ENCODE assay signal across 11 cellular contexts in the genomic region with DNA sequence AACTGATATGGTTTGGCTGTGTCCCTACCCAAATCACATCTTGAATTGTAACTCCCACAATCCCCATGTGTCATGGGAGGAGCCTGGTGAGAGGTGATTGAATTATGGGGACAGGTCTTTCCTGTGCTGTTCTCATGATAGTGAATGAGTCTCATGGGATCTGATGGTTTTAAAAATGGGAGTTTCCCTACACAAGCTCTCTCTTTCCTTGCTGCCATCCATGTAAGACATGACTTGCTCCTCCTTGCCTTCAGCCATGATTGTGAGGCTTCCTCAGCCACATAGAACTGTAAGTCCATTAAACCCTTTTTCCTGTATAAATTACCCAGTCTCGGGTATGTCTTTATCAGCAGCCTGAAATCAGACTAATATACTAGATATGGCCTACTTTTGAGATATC. TPM values are rescaled to one million over a fixed set of nuclear protein-coding genes. Genes with fewer than 3 reads are reported as not detected.
DNase-seq lines count a peak whose midpoint lies in the region; ATAC-seq, FAIRE-seq and TF ChIP-seq lines count a peak whose summit lies in the region.
"Not testable (repeated sequence)": the region's sequence is repeated elsewhere in the genome, so short reads cannot be mapped to it uniquely, and the experiment has no call there.
"Had no signal": no experiment of that assay in that cellular context is flagged by ENCODE, and none has a peak within 500 bp of the region (broad histone marks: within the 10 kb centered on the region; RNA-seq: fewer than 3 reads in every experiment).

No MANE protein-coding gene starts in this region.

- H3K9me3 Mint-ChIP-seq in activated T-cell treated with anti-CD3 and anti-CD28 coated beads, Interleukin-2, amount 50 U/mL, for 24 hours; activated T-helper 2 cell treated with anti-CD3 and anti-CD28 coated beads, Interferon-gamma antibody, Interleukin-2, Interleukin-4, amounts not matched to agents 10 μg/mL and 5 μg/mL and 100 μg/mL, durations not matched to agents 14 hours and 24 hours and 36 hours; chondrocyte (ENCODE audit: low read depth); neural crest cell: not testable (repeated sequence)

- not testable (repeated sequence) for BruUV-seq in HepG2 (replicated peaks; lab: Mats Ljungman, UMichigan)

- peak; percentile 26 for FAIRE-seq in GM18507 (lab: Jason Lieb, UNC)
- not testable (repeated sequence) for FAIRE-seq in HepG2 (lab: Jason Lieb, UNC)

- TF ChIP-seq RAD21 in HepG2 (CRISPR knock-in tag; IDR thresholded peaks at IDR 0.05): not testable (repeated sequence)

- H3K9ac ChIP-seq in HepG2 (ENCODE audit: insufficient read depth, low read depth, low read length): not testable (repeated sequence)

- H3K36me3 ChIP-seq in HepG2 (replicated peaks in 1 of 2; ENCODE audit: control insufficient read depth in 1 of 2, insufficient read depth in 2 of 2, low read length in 2 of 2): not testable (repeated sequence)

- peaks cover 61% of the 10 kb centered on the region for H3K4me1 Mint-ChIP-seq in activated T-cell treated with anti-CD3 and anti-CD28 coated beads, Interleukin-2, amount 50 U/mL, for 24 hours (ENCODE audit: low read depth)
- peaks cover 60% of the 10 kb centered on the region for H3K4me1 Mint-ChIP-seq in activated T-helper 2 cell treated with anti-CD3 and anti-CD28 coated beads, Interferon-gamma antibody, Interleukin-2, Interleukin-4, amounts not matched to agents 10 μg/mL and 5 μg/mL and 100 μg/mL, durations not matched to agents 14 hours and 24 hours and 36 hours (ENCODE audit: low read depth)
- peaks cover 35% of the 10 kb centered on the region for H3K4me1 Mint-ChIP-seq in chondrocyte (ENCODE audit: low read depth)
- H3K4me1 Mint-ChIP-seq in neural crest cell: peaks cover 28% of the 10 kb centered on the region

- H3K4me3 Mint-ChIP-seq in activated T-cell treated with anti-CD3 and anti-CD28 coated beads, Interleukin-2, amount 50 U/mL, for 24 hours; activated T-helper 2 cell treated with anti-CD3 and anti-CD28 coated beads, Interferon-gamma antibody, Interleukin-2, Interleukin-4, amounts not matched to agents 10 μg/mL and 5 μg/mL and 100 μg/mL, durations not matched to agents 14 hours and 24 hours and 36 hours (ENCODE audit: low read depth): not testable (repeated sequence)
- H3K4me3 Mint-ChIP-seq in chondrocyte (ENCODE audit: unreplicated experiment) (peak overlapping the region; percentile 19), neural crest cell (peak overlapping the region; percentile 41)

- not testable (repeated sequence) for H3K27me3 Mint-ChIP-seq in activated T-cell treated with anti-CD3 and anti-CD28 coated beads, Interleukin-2, amount 50 U/mL, for 24 hours; activated T-helper 2 cell treated with anti-CD3 and anti-CD28 coated beads, Interferon-gamma antibody, Interleukin-2, Interleukin-4, amounts not matched to agents 10 μg/mL and 5 μg/mL and 100 μg/mL, durations not matched to agents 14 hours and 24 hours and 36 hours (ENCODE audit: low read depth); chondrocyte (ENCODE audit: low read depth); neural crest cell (ENCODE audit: low read depth)

- H3K27ac ChIP-seq in HepG2 (ENCODE audit: extremely low read length, insufficient read depth, low read length): not testable (repeated sequence)

- ATAC-seq in HepG2: not testable (repeated sequence)

- peaks cover 22% of the 10 kb centered on the region for H3K4me1 ChIP-seq in HepG2 (ENCODE audit: insufficient read depth, low read length)

- H3K79me2 ChIP-seq in HepG2 (ENCODE audit: insufficient read depth, low read length): not testable (repeated sequence)

- CTCF ChIA-PET in HepG2 (lab: Yijun Ruan, JAX; ENCODE audit: low intra/inter-chr PET ratio, low total read pairs): not testable (repeated sequence)

- DNase-seq in GM18507 (ENCODE audit: extremely low spot score, insufficient read length, low read depth); activated T-cell treated with anti-CD3 and anti-CD28 coated beads, Interleukin-2, amount 50 U/mL, for 24 hours; activated T-helper 2 cell treated with anti-CD3 and anti-CD28 coated beads, Interferon-gamma antibody, Interleukin-2, Interleukin-4, amounts not matched to agents 10 μg/mL and 5 μg/mL and 100 μg/mL, durations not matched to agents 14 hours and 24 hours and 36 hours (ENCODE audit: low spot score); chondrocyte (ENCODE audit: low spot score); HepG2 (ENCODE audit: low spot score); neural crest cell (ENCODE audit: low read depth, low spot score): not testable (repeated sequence)
- peak; percentile 36 for DNase-seq in OCI-M1 (lab: John Stamatoyannopoulos, UW)

- H3K36me3 Mint-ChIP-seq in activated T-cell treated with anti-CD3 and anti-CD28 coated beads, Interleukin-2, amount 50 U/mL, for 24 hours (ENCODE audit: low read depth): peaks cover 62% of the 10 kb centered on the region
- H3K36me3 Mint-ChIP-seq in activated T-helper 2 cell treated with anti-CD3 and anti-CD28 coated beads, Interferon-gamma antibody, Interleukin-2, Interleukin-4, amounts not matched to agents 10 μg/mL and 5 μg/mL and 100 μg/mL, durations not matched to agents 14 hours and 24 hours and 36 hours (ENCODE audit: low read depth): peaks cover 40% of the 10 kb centered on the region
- not testable (repeated sequence) for H3K36me3 Mint-ChIP-seq in chondrocyte (ENCODE audit: low read depth)
- H3K36me3 Mint-ChIP-seq in neural crest cell (ENCODE audit: low read depth): peaks cover 13% of the 10 kb centered on the region

- not testable (repeated sequence) for TF ChIP-seq CTCF in chondrocyte (IDR thresholded peaks at IDR 0.05); HepG2 (CRISPR knock-in tag; IDR thresholded peaks at IDR 0.05); neural crest cell (conservative IDR thresholded peaks at IDR 0.05)

- H3K27me3 ChIP-seq in HepG2 (ENCODE audit: control insufficient read depth in 1 of 2, insufficient read depth in 2 of 2, low read length in 2 of 2): not testable (repeated sequence)

- not testable (repeated sequence) for H2AFZ ChIP-seq in HepG2 (ENCODE audit: low read length)

- TF ChIP-seq EP300 in HepG2 (IDR thresholded peaks at IDR 0.05; ENCODE audit: low read depth in 2 of 2, low read length in 2 of 2); HepG2 (CRISPR knock-in tag; IDR thresholded peaks at IDR 0.05; ENCODE audit: borderline replicate concordance): not testable (repeated sequence)

- POLR2A ChIA-PET in HepG2 (lab: Yijun Ruan, JAX): not testable (repeated sequence)

- H4K20me1 ChIP-seq in HepG2 (ENCODE audit: insufficient read depth, low read length): not testable (repeated sequence)

- in situ Hi-C loops in HepG2 (cut with HindIII; ENCODE audit: extremely low pct_ligation_motif_present, low pct_unique_long_range_greater_than_20kb): not testable (repeated sequence)

- TF ChIP-seq POLR2A in HepG2 (IDR thresholded peaks at IDR 0.05; ENCODE audit: insufficient read depth in 1 of 2, low read depth in 2 of 2, low read length in 2 of 2): not testable (repeated sequence)

- H3K9me3 ChIP-seq in HepG2 (ENCODE audit: low read length): not testable (repeated sequence)

- 62% methylated on average over 1 of the region's 1 CpG for WGBS in HepG2 (ENCODE audit: low lambda C conversion rate)

- peak overlapping the region; percentile 20 for H3K27ac Mint-ChIP-seq in activated T-cell treated with anti-CD3 and anti-CD28 coated beads, Interleukin-2, amount 50 U/mL, for 24 hours
- peak overlapping the region; percentile 67 for H3K27ac Mint-ChIP-seq in activated T-helper 2 cell treated with anti-CD3 and anti-CD28 coated beads, Interferon-gamma antibody, Interleukin-2, Interleukin-4, amounts not matched to agents 10 μg/mL and 5 μg/mL and 100 μg/mL, durations not matched to agents 14 hours and 24 hours and 36 hours
- H3K27ac Mint-ChIP-seq in chondrocyte (ENCODE audit: unreplicated experiment); neural crest cell (ENCODE audit: unreplicated experiment): not testable (repeated sequence)

- not testable (repeated sequence) for H3K4me3 ChIP-seq in HepG2 (replicated peaks in 1 of 3; ENCODE audit: insufficient read depth in 1 of 3, low read depth in 2 of 3, low read length in 3 of 3)

- H3K4me2 ChIP-seq in HepG2 (ENCODE audit: low read depth, low read length): not testable (repeated sequence)

- intact Hi-C loops in activated T-helper 2 cell treated with anti-CD3 and anti-CD28 coated beads, Interferon-gamma antibody, Interleukin-2, Interleukin-4, amounts not matched to agents 10 μg/mL and 5 μg/mL and 100 μg/mL, durations not matched to agents 14 hours and 24 hours and 36 hours (cut with micrococcal nuclease): loop anchor here (5.0 kb wide), 1 partner anchor 510 kb away; no protein-coding TSS in a partner anchor
- intact Hi-C loops in HepG2 (cut with micrococcal nuclease; ENCODE audit: unreplicated experiment): not testable (repeated sequence)

RNA-seq across cellular contexts. Expression of a gene that starts 2.9 kb away (rescaled TPM):
- 15.9 and 16.0 TPM in 2 replicates for total RNA-seq in activated T-helper 2 cell treated with anti-CD3 and anti-CD28 coated beads, Interferon-gamma antibody, Interleukin-2, Interleukin-4, amounts not matched to agents 10 μg/mL and 5 μg/mL and 100 μg/mL, durations not matched to agents 14 hours and 24 hours and 36 hours
- total RNA-seq in chondrocyte (8.3 to 12.9 TPM (median 9.1 TPM) in 3 replicates), HepG2 (2016; rRNA removed; fragmentation: Illumina TruSeq; extraction: Trizol) (2.8 and 4.5 TPM in 2 replicates), neural crest cell (4.9 and 5.8 TPM in 2 replicates)
- total RNA-seq in HepG2 (2016; cell fraction: cytosol; rRNA removed; fragmentation: Illumina TruSeq; extraction: Trizol; ENCODE audit: low read depth): 0.51 and 0.88 TPM in 2 replicates
- total RNA-seq in HepG2 (2016; cell fraction: insoluble cytoplasmic fraction; rRNA removed; fragmentation: Illumina TruSeq; extraction: Trizol): 2.8 and 4.1 TPM in 2 replicates
- total RNA-seq in HepG2 (2016; cell fraction: membrane; rRNA removed; fragmentation: Illumina TruSeq; extraction: Trizol): 0.55 and 1.2 TPM in 2 replicates
- 1.7 and 2.1 TPM in 2 replicates for total RNA-seq in HepG2 (2016; cell fraction: nucleus; rRNA removed; fragmentation: Illumina TruSeq; extraction: Trizol)
- polyA plus RNA-seq in HepG2 (2011; rRNA removed): 1.0 and 1.3 TPM in 2 replicates
- 0.32 and 0.59 TPM in 2 replicates for polyA plus RNA-seq in HepG2 (2011; cell fraction: cytosol; rRNA removed)
- polyA plus RNA-seq in HepG2 (2011; cell fraction: nucleus; rRNA removed): 0.23 and 0.50 TPM in 2 replicates
- 1.1 and 2.0 TPM in 2 replicates for polyA plus RNA-seq in HepG2 (2012)
- 0.37 and 0.38 TPM in 2 replicates for polyA plus RNA-seq in HepG2 (2016; cell fraction: cytosol; fragmentation: Illumina TruSeq; extraction: Trizol; ENCODE audit: low read depth)
- polyA plus RNA-seq in HepG2 (2016; cell fraction: insoluble cytoplasmic fraction; fragmentation: Illumina TruSeq; extraction: Trizol; ENCODE audit: low read depth): 3.4 and 4.2 TPM in 2 replicates
- 0.52 and 0.68 TPM in 2 replicates for polyA plus RNA-seq in HepG2 (2016; cell fraction: membrane; fragmentation: Illumina TruSeq; extraction: Trizol; ENCODE audit: low read depth)
- 1.9 and 2.2 TPM in 2 replicates for polyA plus RNA-seq in HepG2 (2016; cell fraction: nucleus; fragmentation: Illumina TruSeq; extraction: Trizol; ENCODE audit: insufficient read depth, low read depth)
- 0.68 and 1.2 TPM in 2 replicates for polyA minus RNA-seq in HepG2 (2011; rRNA and poly(A)+ RNA removed; ENCODE audit: low replicate concordance)
- polyA minus RNA-seq in HepG2 (2011; cell fraction: cytosol; rRNA and poly(A)+ RNA removed): 0.62 and 0.69 TPM in 2 replicates
- polyA minus RNA-seq in HepG2 (2011; cell fraction: nucleus; rRNA and poly(A)+ RNA removed): 1.2 and 3.2 TPM in 2 replicates

RNA-seq across cellular contexts. Expression of a gene that starts 57.9 kb away (rescaled TPM):
- not detected in 2 replicates for total RNA-seq in activated T-helper 2 cell treated with anti-CD3 and anti-CD28 coated beads, Interferon-gamma antibody, Interleukin-2, Interleukin-4, amounts not matched to agents 10 μg/mL and 5 μg/mL and 100 μg/mL, durations not matched to agents 14 hours and 24 hours and 36 hours
- not detected in 3 replicates for total RNA-seq in chondrocyte
- total RNA-seq in HepG2 (2016; rRNA removed; fragmentation: Illumina TruSeq; extraction: Trizol): not detected in 2 replicates
- not detected in 2 replicates for total RNA-seq in HepG2 (2016; cell fraction: cytosol; rRNA removed; fragmentation: Illumina TruSeq; extraction: Trizol; ENCODE audit: low read depth)
- not detected in 2 replicates for total RNA-seq in HepG2 (2016; cell fraction: insoluble cytoplasmic fraction; rRNA removed; fragmentation: Illumina TruSeq; extraction: Trizol)
- total RNA-seq in HepG2 (2016; cell fraction: membrane; rRNA removed; fragmentation: Illumina TruSeq; extraction: Trizol): not detected in 2 replicates
- total RNA-seq in HepG2 (2016; cell fraction: nucleus; rRNA removed; fragmentation: Illumina TruSeq; extraction: Trizol): not detected in 2 replicates
- not detected in 2 replicates for polyA plus RNA-seq in HepG2 (2011; rRNA removed)
- polyA plus RNA-seq in HepG2 (2011; cell fraction: cytosol; rRNA removed): not detected in 2 replicates
- not detected in 2 replicates for polyA plus RNA-seq in HepG2 (2011; cell fraction: nucleus; rRNA removed)
- not detected in 2 replicates for polyA plus RNA-seq in HepG2 (2012)
- polyA plus RNA-seq in HepG2 (2016; cell fraction: cytosol; fragmentation: Illumina TruSeq; extraction: Trizol; ENCODE audit: low read depth): not detected in 2 replicates
- not detected in 2 replicates for polyA plus RNA-seq in HepG2 (2016; cell fraction: insoluble cytoplasmic fraction; fragmentation: Illumina TruSeq; extraction: Trizol; ENCODE audit: low read depth)
- polyA plus RNA-seq in HepG2 (2016; cell fraction: membrane; fragmentation: Illumina TruSeq; extraction: Trizol; ENCODE audit: low read depth): not detected in 2 replicates
- not detected in 2 replicates for polyA plus RNA-seq in HepG2 (2016; cell fraction: nucleus; fragmentation: Illumina TruSeq; extraction: Trizol; ENCODE audit: insufficient read depth, low read depth)
- polyA minus RNA-seq in HepG2 (2011; rRNA and poly(A)+ RNA removed; ENCODE audit: low replicate concordance): not detected in 2 replicates
- not detected in 2 replicates for polyA minus RNA-seq in HepG2 (2011; cell fraction: cytosol; rRNA and poly(A)+ RNA removed)
- not detected in 2 replicates for polyA minus RNA-seq in HepG2 (2011; cell fraction: nucleus; rRNA and poly(A)+ RNA removed)
- not detected in 2 replicates for total RNA-seq in neural crest cell
- total RNA-seq: CD4-positive, alpha-beta memory T cell; HT-29 had no signal
- polyA plus RNA-seq: BJ; CD4-positive, alpha-beta memory T cell; H1 had no signal
